Comparison of ENCODE assay signal across 2 cellular contexts in the genomic region with DNA sequence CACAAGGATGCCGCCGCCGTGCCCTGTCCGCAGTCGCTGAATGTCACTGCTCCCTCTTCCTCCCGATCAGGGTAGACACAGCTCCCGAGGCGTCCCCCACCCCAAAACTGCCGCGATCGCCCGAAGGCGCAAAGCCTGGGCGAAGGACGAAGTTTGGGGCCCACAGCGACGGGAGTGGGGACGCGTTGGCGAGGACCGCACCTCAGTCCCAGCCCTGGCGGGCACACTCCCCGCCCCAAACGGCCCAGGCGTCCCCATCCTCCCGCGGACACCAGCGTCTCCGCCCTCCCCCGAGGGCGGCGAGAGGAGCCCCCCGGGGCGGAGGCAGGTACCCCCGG.
TF ChIP-seq lines count a peak whose summit lies in the region.

No MANE protein-coding gene starts in this region.

TF ChIP-seq in SK-N-SH, 30 proteins besides CTCF, POLR2A, EP300 and RAD21 (continued from another document):
- TF ChIP-seq, protein P1, sequence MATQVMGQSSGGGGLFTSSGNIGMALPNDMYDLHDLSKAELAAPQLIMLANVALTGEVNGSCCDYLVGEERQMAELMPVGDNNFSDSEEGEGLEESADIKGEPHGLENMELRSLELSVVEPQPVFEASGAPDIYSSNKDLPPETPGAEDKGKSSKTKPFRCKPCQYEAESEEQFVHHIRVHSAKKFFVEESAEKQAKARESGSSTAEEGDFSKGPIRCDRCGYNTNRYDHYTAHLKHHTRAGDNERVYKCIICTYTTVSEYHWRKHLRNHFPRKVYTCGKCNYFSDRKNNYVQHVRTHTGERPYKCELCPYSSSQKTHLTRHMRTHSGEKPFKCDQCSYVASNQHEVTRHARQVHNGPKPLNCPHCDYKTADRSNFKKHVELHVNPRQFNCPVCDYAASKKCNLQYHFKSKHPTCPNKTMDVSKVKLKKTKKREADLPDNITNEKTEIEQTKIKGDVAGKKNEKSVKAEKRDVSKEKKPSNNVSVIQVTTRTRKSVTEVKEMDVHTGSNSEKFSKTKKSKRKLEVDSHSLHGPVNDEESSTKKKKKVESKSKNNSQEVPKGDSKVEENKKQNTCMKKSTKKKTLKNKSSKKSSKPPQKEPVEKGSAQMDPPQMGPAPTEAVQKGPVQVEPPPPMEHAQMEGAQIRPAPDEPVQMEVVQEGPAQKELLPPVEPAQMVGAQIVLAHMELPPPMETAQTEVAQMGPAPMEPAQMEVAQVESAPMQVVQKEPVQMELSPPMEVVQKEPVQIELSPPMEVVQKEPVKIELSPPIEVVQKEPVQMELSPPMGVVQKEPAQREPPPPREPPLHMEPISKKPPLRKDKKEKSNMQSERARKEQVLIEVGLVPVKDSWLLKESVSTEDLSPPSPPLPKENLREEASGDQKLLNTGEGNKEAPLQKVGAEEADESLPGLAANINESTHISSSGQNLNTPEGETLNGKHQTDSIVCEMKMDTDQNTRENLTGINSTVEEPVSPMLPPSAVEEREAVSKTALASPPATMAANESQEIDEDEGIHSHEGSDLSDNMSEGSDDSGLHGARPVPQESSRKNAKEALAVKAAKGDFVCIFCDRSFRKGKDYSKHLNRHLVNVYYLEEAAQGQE (IDR thresholded peaks at IDR 0.05; ENCODE audit: low read depth, low read length), result no peak
- TF ChIP-seq SMC3 (IDR thresholded peaks at IDR 0.05; ENCODE audit: low read depth, low read length), result 0 out of 2 replicates have a peak, but pooled peaks have one; percentile 9

TF ChIP-seq in SK-N-SH treated with all-trans-retinoic acid at 6 μM for 48 hours, 23 proteins besides CTCF, POLR2A, EP300 and RAD21 (continued from another document):
- TF ChIP-seq, protein P2, sequence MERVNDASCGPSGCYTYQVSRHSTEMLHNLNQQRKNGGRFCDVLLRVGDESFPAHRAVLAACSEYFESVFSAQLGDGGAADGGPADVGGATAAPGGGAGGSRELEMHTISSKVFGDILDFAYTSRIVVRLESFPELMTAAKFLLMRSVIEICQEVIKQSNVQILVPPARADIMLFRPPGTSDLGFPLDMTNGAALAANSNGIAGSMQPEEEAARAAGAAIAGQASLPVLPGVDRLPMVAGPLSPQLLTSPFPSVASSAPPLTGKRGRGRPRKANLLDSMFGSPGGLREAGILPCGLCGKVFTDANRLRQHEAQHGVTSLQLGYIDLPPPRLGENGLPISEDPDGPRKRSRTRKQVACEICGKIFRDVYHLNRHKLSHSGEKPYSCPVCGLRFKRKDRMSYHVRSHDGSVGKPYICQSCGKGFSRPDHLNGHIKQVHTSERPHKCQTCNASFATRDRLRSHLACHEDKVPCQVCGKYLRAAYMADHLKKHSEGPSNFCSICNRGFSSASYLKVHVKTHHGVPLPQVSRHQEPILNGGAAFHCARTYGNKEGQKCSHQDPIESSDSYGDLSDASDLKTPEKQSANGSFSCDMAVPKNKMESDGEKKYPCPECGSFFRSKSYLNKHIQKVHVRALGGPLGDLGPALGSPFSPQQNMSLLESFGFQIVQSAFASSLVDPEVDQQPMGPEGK (CRISPR knock-in tag; IDR thresholded peaks at IDR 0.05; ENCODE audit: borderline replicate concordance), result no peak
